In the genomic region with DNA sequence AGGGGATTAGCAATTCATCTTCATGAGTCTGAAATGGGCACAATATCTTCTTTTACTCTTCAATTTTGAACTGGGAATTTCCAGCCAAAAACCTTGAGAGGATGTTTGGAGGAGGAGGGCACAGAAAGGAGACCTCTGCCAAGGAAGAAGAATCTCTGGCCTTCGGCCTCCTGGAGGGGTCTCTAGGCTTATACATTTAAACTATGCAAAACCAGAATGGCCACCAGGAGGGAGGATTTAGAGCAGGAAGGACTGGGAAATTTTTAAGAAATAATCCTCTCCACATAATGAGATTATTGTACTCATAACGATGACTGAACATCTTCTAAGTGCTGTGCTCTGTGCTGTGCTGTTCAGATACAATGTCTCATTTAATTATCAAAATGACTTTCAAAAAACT, we compare ENCODE assay signal across 32 cellular contexts.
"Had no signal": no experiment of that assay in that cellular context is flagged by ENCODE, and none has a peak within 500 bp of the region (broad histone marks: within the 10 kb centered on the region; RNA-seq: fewer than 3 reads in every experiment).

No MANE protein-coding gene starts in this region.

- H3K36me3 ChIP-seq: cardiac muscle cell, left lung, ovary, prostate gland, sigmoid colon, upper lobe of left lung, vagina had no signal

- H3K4me1 ChIP-seq: body of pancreas, prostate gland, vagina had no signal

- H3K4me3 ChIP-seq: body of pancreas, cardiac muscle cell, left lung, lung, mucosa of descending colon, ovary, prostate gland, sigmoid colon, upper lobe of left lung, vagina had no signal

- DNase-seq: activated CD4-positive, alpha-beta T cell treated with anti-CD3 and anti-CD28 coated beads for 4 hours; activated CD4-positive, alpha-beta T cell treated with anti-CD3 and anti-CD28 coated beads, Interleukin-2, amount 50 U/mL, for 4 hours; activated effector memory CD4-positive, alpha-beta T cell treated with Interleukin-2 at 50 U/mL for 16 hours; activated naive CD4-positive, alpha-beta T cell treated with Interleukin-2 at 50 U/mL for 16 hours; activated T-cell treated with anti-CD3 and anti-CD28 coated beads for 4 hours; anterior cingulate cortex; body of pancreas; cerebellar nuclear complex; cortex of kidney; foreskin keratinocyte; mucosa of descending colon; ovary; retina; sigmoid colon; small intestine; stimulated activated CD4-positive, alpha-beta T cell treated with anti-CD3 and anti-CD28 coated beads, Interleukin-4, amount 100 ng/mL, for 4 hours; stimulated activated CD8-positive, alpha-beta memory T cell treated with anti-CD3 and anti-CD28 coated beads, Interleukin-4, amount 100 ng/mL, for 48 hours; stimulated activated naive CD8-positive, alpha-beta T cell treated with anti-CD3 and anti-CD28 coated beads, Interleukin-15, amount 100 ng/mL, for 72 hours; substantia nigra; T-helper 9 cell had no signal

- H3K27me3 ChIP-seq: body of pancreas, cardiac muscle cell, foreskin keratinocyte, left lung, ovary, sigmoid colon, upper lobe of left lung, vagina had no signal

- H3K4me3 Mint-ChIP-seq: activated naive CD8-positive, alpha-beta T cell; natural killer cell treated with Interleukin-12 subunit alpha and Interleukin-12 subunit beta and Interleukin-15 and Interleukin-18, amount 100 ng/mL, for 72 hours; stimulated activated memory B cell treated with anti-CD40 and anti-IgM and Interleukin-4, amounts not matched to agents 10 μg/mL and 1 μg/mL and 100 μg/mL, for 72 hours; stimulated activated naive CD8-positive, alpha-beta T cell treated with anti-CD3 and anti-CD28 coated beads, Interleukin-15, amount 100 ng/mL, for 72 hours; T-helper 1 cell treated with Interleukin-12 subunit alpha and Interleukin-12 subunit beta and Interleukin-4 antibody, amounts not matched to agents 30 μg/mL and 1 μg/mL, for 36 hours had no signal

- ATAC-seq: body of pancreas; esophagus mucosa; foreskin keratinocyte; left lung; mucosa of descending colon; stimulated activated memory B cell treated with anti-CD40 and anti-IgM and Interleukin-4, amounts not matched to agents 10 μg/mL and 1 μg/mL and 100 μg/mL, for 72 hours; stimulated activated naive CD8-positive, alpha-beta T cell treated with anti-CD3 and anti-CD28 coated beads, Interleukin-15, amount 100 ng/mL, for 72 hours had no signal

- H3K27ac ChIP-seq: body of pancreas, cardiac muscle cell, foreskin keratinocyte, left lung, ovary, prostate gland, sigmoid colon, upper lobe of left lung, vagina, VCaP had no signal

- H3K27ac Mint-ChIP-seq: activated naive CD8-positive, alpha-beta T cell; natural killer cell treated with Interleukin-12 subunit alpha and Interleukin-12 subunit beta and Interleukin-15 and Interleukin-18, amount 100 ng/mL, for 72 hours; stimulated activated memory B cell treated with anti-CD40 and anti-IgM and Interleukin-4, amounts not matched to agents 10 μg/mL and 1 μg/mL and 100 μg/mL, for 72 hours; stimulated activated naive CD8-positive, alpha-beta T cell treated with anti-CD3 and anti-CD28 coated beads, Interleukin-15, amount 100 ng/mL, for 72 hours; T-helper 1 cell treated with Interleukin-12 subunit alpha and Interleukin-12 subunit beta and Interleukin-4 antibody, amounts not matched to agents 30 μg/mL and 1 μg/mL, for 36 hours had no signal

- H3K9me3 Mint-ChIP-seq: stimulated activated memory B cell treated with anti-CD40 and anti-IgM and Interleukin-4, amounts not matched to agents 10 μg/mL and 1 μg/mL and 100 μg/mL, for 72 hours; stimulated activated naive CD8-positive, alpha-beta T cell treated with anti-CD3 and anti-CD28 coated beads, Interleukin-15, amount 100 ng/mL, for 72 hours; T-helper 1 cell treated with Interleukin-12 subunit alpha and Interleukin-12 subunit beta and Interleukin-4 antibody, amounts not matched to agents 30 μg/mL and 1 μg/mL, for 36 hours had no signal

- H3K4me1 Mint-ChIP-seq: stimulated activated naive CD8-positive, alpha-beta T cell treated with anti-CD3 and anti-CD28 coated beads, Interleukin-15, amount 100 ng/mL, for 72 hours had no signal

- H3K27me3 Mint-ChIP-seq: activated naive CD8-positive, alpha-beta T cell; natural killer cell treated with Interleukin-12 subunit alpha and Interleukin-12 subunit beta and Interleukin-15 and Interleukin-18, amount 100 ng/mL, for 72 hours; stimulated activated memory B cell treated with anti-CD40 and anti-IgM and Interleukin-4, amounts not matched to agents 10 μg/mL and 1 μg/mL and 100 μg/mL, for 72 hours; stimulated activated naive CD8-positive, alpha-beta T cell treated with anti-CD3 and anti-CD28 coated beads, Interleukin-15, amount 100 ng/mL, for 72 hours had no signal

- H3K36me3 Mint-ChIP-seq: activated naive CD8-positive, alpha-beta T cell; natural killer cell treated with Interleukin-12 subunit alpha and Interleukin-12 subunit beta and Interleukin-15 and Interleukin-18, amount 100 ng/mL, for 72 hours; stimulated activated memory B cell treated with anti-CD40 and anti-IgM and Interleukin-4, amounts not matched to agents 10 μg/mL and 1 μg/mL and 100 μg/mL, for 72 hours had no signal
